In the genomic region with DNA sequence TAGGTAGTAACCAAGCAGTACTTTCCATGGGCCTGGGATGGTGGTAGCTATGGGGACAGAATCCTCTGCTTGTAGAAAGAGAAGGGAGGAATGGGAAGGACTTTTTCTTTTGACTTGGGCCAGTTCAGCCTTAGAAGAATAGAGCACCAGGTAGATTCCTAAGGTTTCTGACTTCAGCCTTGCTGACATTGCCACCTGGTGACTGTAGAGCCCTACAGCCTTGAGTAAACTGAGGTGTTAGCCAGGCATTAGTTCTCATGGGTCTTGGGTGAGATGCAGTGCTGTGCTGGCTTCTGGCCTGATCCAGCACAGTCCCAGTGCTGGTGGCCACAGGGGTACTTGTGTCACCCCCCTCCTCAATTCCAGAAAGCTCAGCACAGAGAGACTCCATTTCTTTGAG, we compare ENCODE assay signal across 14 cellular contexts.
"Had no signal": no experiment of that assay in that cellular context is flagged by ENCODE, and none has a peak within 500 bp of the region (broad histone marks: within the 10 kb centered on the region; RNA-seq: fewer than 3 reads in every experiment).

No MANE protein-coding gene starts in this region.

- ATAC-seq: gastroesophageal sphincter, heart right ventricle, upper lobe of right lung had no signal

- H3K27me3 ChIP-seq: ascending aorta, gastroesophageal sphincter, heart right ventricle, ovary, sigmoid colon, upper lobe of right lung had no signal

- H3K27ac Mint-ChIP-seq: T-helper 2 cell treated with Interferon-gamma antibody and Interleukin-4, amounts not matched to agents 5 μg/mL and 100 μg/mL, for 36 hours had no signal

- H3K9me3 ChIP-seq: ascending aorta, gastroesophageal sphincter, ovary, thoracic aorta, upper lobe of right lung had no signal

- H3K4me1 ChIP-seq: ascending aorta, gastroesophageal sphincter, heart right ventricle, sigmoid colon, upper lobe of right lung had no signal

- DNase-seq: activated CD4-positive, CD25-positive, alpha-beta regulatory T cell treated with anti-CD3 and anti-CD28 coated beads, Interleukin-2, amount 50 U/mL, for 72 hours; activated naive CD4-positive, alpha-beta T cell; activated T-cell treated with anti-CD3 and anti-CD28 coated beads for 4 hours; heart right ventricle; islet precursor cell; ovary; sigmoid colon; stimulated activated CD4-positive, alpha-beta T cell treated with anti-CD3 and anti-CD28 coated beads, Interleukin-2, amount 100 ng/mL, for 24 hours; upper lobe of right lung had no signal

- H3K27ac ChIP-seq: ascending aorta, gastroesophageal sphincter, heart right ventricle, ovary, sigmoid colon, thoracic aorta, upper lobe of right lung had no signal

- H3K4me3 ChIP-seq: ascending aorta, gastroesophageal sphincter, heart right ventricle, lung, ovary, sigmoid colon, thoracic aorta, upper lobe of right lung had no signal

- H3K36me3 ChIP-seq: ascending aorta, gastroesophageal sphincter, heart right ventricle, ovary, sigmoid colon, thoracic aorta, upper lobe of right lung had no signal

- H3K4me3 Mint-ChIP-seq: T-helper 2 cell treated with Interferon-gamma antibody and Interleukin-4, amounts not matched to agents 5 μg/mL and 100 μg/mL, for 36 hours had no signal
